Comparison of ENCODE assay signal across 1 cellular context in the genomic region with DNA sequence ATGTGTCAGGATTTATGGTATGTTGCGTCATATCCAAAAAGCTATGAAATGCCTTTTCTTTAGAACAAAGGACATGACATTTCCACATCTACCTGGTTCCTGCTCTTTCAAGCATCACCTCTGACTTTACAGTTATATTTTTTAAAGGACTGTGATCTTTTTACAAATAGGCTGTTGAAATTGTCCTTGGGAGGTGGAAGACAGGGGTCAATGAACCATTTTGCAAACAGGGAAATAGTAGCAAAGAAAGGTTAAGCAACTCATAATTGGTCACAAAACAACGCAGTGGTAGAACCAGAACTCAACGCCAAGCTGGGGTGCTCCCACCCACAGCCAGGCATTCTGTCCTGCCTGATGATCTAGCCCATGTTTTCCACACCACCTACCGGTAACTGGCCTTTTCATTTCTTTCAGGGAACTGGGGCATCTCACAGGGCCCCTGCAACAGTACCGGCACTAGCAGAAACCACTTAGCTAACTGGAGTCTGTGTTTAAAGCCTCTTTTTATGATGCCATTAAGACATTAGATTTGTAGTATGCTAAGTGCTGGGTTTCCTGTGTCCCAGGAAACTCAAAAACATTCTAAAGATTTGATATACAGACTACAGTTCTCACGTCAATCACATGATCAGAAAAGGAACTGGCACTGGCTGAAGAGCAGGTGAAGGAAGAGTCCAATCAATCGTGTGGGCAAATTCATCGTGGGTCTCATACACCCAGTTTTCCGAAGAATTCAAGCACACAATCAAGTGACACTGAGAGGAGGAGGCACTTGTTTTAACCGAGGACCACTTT.
TF ChIP-seq lines count a peak whose summit lies in the region.

No MANE protein-coding gene starts in this region.

TF ChIP-seq in HepG2, 621 proteins besides CTCF, POLR2A, EP300 and RAD21 (continued from another document and continues in another):
- TF ChIP-seq NFKB2 (CRISPR knock-in tag; IDR thresholded peaks at IDR 0.05; ENCODE audit: borderline replicate concordance) (no peak), NKX3-1 (CRISPR knock-in tag; IDR thresholded peaks at IDR 0.05) (peak; percentile 86; the same call in 1 of the 2 replicates), HNRNPUL1 (IDR thresholded peaks at IDR 0.05; ENCODE audit: low read depth, low read length) (no peak), ZNF337 (CRISPR knock-in tag; IDR thresholded peaks at IDR 0.05; ENCODE audit: borderline replicate concordance, low read depth) (0 out of 2 replicates have a peak, but pooled peaks have one; percentile 48), ZNF772 (CRISPR knock-in tag; IDR thresholded peaks at IDR 0.05) (peak; percentile 93), FOXA3 (CRISPR knock-in tag; IDR thresholded peaks at IDR 0.05) (peak; percentile 97), JDP2 (CRISPR knock-in tag; IDR thresholded peaks at IDR 0.05; ENCODE audit: borderline replicate concordance) (no peak; the same call in 1 of the 2 replicates), NFRKB (IDR thresholded peaks at IDR 0.05) (no peak), NPAS2 (CRISPR knock-in tag; IDR thresholded peaks at IDR 0.05; ENCODE audit: borderline replicate concordance) (no peak), FIP1L1 (IDR thresholded peaks at IDR 0.05; ENCODE audit: borderline replicate concordance, insufficient read depth, low read depth, low read length) (0 out of 2 replicates have a peak, but pooled peaks have one; percentile 53), FOSL1 (CRISPR knock-in tag; IDR thresholded peaks at IDR 0.05; ENCODE audit: borderline replicate concordance) (peak; percentile 41; the same call in 1 of the 2 replicates), GABPA (IDR thresholded peaks at IDR 0.05; ENCODE audit: low read depth, low read length) (no peak), GABPA (CRISPR knock-in tag; IDR thresholded peaks at IDR 0.05; ENCODE audit: low read depth) (peak; percentile 68), ZNF709 (CRISPR knock-in tag; IDR thresholded peaks at IDR 0.05) (no peak)
- TF ChIP-seq, protein P1, sequence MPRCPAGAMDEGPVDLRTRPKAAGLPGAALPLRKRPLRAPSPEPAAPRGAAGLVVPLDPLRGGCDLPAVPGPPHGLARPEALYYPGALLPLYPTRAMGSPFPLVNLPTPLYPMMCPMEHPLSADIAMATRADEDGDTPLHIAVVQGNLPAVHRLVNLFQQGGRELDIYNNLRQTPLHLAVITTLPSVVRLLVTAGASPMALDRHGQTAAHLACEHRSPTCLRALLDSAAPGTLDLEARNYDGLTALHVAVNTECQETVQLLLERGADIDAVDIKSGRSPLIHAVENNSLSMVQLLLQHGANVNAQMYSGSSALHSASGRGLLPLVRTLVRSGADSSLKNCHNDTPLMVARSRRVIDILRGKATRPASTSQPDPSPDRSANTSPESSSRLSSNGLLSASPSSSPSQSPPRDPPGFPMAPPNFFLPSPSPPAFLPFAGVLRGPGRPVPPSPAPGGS (CRISPR knock-in tag; IDR thresholded peaks at IDR 0.05): no peak
- TF ChIP-seq, protein P2, sequence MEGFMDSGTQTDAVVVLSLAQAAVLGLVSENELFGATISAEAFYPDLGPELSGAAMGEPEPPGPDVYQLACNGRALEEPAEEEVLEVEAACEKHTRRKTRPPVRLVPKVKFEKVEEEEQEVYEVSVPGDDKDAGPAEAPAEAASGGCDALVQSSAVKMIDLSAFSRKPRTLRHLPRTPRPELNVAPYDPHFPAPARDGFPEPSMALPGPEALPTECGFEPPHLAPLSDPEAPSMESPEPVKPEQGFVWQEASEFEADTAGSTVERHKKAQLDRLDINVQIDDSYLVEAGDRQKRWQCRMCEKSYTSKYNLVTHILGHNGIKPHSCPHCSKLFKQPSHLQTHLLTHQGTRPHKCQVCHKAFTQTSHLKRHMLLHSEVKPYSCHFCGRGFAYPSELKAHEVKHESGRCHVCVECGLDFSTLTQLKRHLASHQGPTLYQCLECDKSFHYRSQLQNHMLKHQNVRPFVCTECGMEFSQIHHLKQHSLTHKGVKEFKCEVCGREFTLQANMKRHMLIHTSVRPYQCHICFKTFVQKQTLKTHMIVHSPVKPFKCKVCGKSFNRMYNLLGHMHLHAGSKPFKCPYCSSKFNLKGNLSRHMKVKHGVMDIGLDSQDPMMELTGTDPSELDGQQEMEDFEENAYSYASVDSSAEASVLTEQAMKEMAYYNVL (CRISPR knock-in tag; IDR thresholded peaks at IDR 0.05; ENCODE audit: borderline replicate concordance): peak; percentile 91
- TF ChIP-seq, protein P3, sequence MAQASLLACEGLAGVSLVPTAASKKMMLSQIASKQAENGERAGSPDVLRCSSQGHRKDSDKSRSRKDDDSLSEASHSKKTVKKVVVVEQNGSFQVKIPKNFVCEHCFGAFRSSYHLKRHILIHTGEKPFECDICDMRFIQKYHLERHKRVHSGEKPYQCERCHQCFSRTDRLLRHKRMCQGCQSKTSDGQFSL (CRISPR knock-in tag; IDR thresholded peaks at IDR 0.05): peak; percentile 59; the same call in 1 of the 2 replicates
- TF ChIP-seq, protein P4, sequence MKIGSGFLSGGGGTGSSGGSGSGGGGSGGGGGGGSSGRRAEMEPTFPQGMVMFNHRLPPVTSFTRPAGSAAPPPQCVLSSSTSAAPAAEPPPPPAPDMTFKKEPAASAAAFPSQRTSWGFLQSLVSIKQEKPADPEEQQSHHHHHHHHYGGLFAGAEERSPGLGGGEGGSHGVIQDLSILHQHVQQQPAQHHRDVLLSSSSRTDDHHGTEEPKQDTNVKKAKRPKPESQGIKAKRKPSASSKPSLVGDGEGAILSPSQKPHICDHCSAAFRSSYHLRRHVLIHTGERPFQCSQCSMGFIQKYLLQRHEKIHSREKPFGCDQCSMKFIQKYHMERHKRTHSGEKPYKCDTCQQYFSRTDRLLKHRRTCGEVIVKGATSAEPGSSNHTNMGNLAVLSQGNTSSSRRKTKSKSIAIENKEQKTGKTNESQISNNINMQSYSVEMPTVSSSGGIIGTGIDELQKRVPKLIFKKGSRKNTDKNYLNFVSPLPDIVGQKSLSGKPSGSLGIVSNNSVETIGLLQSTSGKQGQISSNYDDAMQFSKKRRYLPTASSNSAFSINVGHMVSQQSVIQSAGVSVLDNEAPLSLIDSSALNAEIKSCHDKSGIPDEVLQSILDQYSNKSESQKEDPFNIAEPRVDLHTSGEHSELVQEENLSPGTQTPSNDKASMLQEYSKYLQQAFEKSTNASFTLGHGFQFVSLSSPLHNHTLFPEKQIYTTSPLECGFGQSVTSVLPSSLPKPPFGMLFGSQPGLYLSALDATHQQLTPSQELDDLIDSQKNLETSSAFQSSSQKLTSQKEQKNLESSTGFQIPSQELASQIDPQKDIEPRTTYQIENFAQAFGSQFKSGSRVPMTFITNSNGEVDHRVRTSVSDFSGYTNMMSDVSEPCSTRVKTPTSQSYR (CRISPR knock-in tag; IDR thresholded peaks at IDR 0.05; ENCODE audit: borderline replicate concordance): peak; percentile 54; the same call in 1 of the 2 replicates
- TF ChIP-seq, protein P5, sequence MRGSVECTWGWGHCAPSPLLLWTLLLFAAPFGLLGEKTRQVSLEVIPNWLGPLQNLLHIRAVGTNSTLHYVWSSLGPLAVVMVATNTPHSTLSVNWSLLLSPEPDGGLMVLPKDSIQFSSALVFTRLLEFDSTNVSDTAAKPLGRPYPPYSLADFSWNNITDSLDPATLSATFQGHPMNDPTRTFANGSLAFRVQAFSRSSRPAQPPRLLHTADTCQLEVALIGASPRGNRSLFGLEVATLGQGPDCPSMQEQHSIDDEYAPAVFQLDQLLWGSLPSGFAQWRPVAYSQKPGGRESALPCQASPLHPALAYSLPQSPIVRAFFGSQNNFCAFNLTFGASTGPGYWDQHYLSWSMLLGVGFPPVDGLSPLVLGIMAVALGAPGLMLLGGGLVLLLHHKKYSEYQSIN (CRISPR knock-in tag; IDR thresholded peaks at IDR 0.05; ENCODE audit: borderline replicate concordance): no peak
- TF ChIP-seq, protein P6, sequence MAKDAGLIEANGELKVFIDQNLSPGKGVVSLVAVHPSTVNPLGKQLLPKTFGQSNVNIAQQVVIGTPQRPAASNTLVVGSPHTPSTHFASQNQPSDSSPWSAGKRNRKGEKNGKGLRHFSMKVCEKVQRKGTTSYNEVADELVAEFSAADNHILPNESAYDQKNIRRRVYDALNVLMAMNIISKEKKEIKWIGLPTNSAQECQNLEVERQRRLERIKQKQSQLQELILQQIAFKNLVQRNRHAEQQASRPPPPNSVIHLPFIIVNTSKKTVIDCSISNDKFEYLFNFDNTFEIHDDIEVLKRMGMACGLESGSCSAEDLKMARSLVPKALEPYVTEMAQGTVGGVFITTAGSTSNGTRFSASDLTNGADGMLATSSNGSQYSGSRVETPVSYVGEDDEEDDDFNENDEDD (CRISPR knock-in tag; IDR thresholded peaks at IDR 0.05; ENCODE audit: borderline replicate concordance): peak; percentile 36; the same call in 1 of the 2 replicates
- TF ChIP-seq, protein P7, sequence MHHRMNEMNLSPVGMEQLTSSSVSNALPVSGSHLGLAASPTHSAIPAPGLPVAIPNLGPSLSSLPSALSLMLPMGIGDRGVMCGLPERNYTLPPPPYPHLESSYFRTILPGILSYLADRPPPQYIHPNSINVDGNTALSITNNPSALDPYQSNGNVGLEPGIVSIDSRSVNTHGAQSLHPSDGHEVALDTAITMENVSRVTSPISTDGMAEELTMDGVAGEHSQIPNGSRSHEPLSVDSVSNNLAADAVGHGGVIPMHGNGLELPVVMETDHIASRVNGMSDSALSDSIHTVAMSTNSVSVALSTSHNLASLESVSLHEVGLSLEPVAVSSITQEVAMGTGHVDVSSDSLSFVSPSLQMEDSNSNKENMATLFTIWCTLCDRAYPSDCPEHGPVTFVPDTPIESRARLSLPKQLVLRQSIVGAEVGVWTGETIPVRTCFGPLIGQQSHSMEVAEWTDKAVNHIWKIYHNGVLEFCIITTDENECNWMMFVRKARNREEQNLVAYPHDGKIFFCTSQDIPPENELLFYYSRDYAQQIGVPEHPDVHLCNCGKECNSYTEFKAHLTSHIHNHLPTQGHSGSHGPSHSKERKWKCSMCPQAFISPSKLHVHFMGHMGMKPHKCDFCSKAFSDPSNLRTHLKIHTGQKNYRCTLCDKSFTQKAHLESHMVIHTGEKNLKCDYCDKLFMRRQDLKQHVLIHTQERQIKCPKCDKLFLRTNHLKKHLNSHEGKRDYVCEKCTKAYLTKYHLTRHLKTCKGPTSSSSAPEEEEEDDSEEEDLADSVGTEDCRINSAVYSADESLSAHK (CRISPR knock-in tag; IDR thresholded peaks at IDR 0.05; ENCODE audit: borderline replicate concordance): no peak
- TF ChIP-seq, protein P8, sequence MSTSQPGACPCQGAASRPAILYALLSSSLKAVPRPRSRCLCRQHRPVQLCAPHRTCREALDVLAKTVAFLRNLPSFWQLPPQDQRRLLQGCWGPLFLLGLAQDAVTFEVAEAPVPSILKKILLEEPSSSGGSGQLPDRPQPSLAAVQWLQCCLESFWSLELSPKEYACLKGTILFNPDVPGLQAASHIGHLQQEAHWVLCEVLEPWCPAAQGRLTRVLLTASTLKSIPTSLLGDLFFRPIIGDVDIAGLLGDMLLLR (CRISPR knock-in tag; IDR thresholded peaks at IDR 0.05): no peak
- TF ChIP-seq, protein P9, sequence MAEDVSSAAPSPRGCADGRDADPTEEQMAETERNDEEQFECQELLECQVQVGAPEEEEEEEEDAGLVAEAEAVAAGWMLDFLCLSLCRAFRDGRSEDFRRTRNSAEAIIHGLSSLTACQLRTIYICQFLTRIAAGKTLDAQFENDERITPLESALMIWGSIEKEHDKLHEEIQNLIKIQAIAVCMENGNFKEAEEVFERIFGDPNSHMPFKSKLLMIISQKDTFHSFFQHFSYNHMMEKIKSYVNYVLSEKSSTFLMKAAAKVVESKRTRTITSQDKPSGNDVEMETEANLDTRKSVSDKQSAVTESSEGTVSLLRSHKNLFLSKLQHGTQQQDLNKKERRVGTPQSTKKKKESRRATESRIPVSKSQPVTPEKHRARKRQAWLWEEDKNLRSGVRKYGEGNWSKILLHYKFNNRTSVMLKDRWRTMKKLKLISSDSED (CRISPR knock-in tag; IDR thresholded peaks at IDR 0.05): no peak
- TF ChIP-seq, protein P10, sequence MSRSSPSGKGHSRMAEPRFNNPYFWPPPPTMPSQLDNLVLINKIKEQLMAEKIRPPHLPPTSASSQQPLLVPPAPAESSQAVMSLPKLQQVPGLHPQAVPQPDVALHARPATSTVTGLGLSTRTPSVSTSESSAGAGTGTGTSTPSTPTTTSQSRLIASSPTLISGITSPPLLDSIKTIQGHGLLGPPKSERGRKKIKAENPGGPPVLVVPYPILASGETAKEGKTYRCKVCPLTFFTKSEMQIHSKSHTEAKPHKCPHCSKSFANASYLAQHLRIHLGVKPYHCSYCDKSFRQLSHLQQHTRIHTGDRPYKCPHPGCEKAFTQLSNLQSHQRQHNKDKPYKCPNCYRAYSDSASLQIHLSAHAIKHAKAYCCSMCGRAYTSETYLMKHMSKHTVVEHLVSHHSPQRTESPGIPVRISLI (CRISPR knock-in tag; IDR thresholded peaks at IDR 0.05; ENCODE audit: borderline replicate concordance): peak; percentile 89; the same call in 1 of the 2 replicates
- TF ChIP-seq, protein P11, sequence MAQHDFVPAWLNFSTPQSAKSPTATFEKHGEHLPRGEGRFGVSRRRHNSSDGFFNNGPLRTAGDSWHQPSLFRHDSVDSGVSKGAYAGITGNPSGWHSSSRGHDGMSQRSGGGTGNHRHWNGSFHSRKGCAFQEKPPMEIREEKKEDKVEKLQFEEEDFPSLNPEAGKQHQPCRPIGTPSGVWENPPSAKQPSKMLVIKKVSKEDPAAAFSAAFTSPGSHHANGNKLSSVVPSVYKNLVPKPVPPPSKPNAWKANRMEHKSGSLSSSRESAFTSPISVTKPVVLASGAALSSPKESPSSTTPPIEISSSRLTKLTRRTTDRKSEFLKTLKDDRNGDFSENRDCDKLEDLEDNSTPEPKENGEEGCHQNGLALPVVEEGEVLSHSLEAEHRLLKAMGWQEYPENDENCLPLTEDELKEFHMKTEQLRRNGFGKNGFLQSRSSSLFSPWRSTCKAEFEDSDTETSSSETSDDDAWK (CRISPR knock-in tag; IDR thresholded peaks at IDR 0.05): no peak
